1 cellular context compared by ENCODE assay signal in the genomic region with DNA sequence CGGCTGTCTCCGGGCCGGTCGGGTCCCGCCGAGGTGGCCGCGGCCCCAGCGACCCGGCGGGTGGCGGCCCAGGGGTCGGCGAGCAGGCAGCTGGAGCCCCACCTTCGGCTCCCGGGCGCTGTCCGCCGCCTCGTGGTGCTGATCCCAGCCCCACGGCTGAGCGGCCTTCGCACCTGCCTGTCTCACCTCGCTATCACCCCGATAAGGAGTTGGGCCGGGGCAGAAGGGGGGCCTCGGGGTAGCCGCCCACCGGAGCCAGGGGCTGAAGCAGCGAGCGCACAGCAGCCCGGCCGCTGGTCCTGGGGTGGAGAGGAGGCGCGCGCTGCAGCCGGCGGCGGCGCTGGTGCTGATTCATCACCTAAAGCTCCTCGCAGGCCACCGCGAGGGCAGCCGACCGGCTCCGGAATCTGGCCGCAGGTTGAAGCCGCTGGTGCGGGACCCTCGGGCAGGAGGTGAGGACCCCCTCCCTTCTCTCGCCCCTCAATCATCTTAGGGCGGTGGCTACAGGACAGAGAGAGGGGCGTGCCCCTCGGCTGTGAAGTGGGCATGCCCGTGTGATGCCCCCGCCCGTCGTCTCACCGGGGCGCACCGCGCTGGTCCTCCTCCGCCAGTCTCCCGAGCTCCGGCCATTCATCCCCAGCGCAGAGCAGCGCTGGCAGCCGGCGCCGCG.
TF ChIP-seq lines count a peak whose summit lies in the region.

No MANE protein-coding gene starts in this region.

TF ChIP-seq in HCT116, 20 proteins besides CTCF, POLR2A, EP300 and RAD21 (continued from another document):
- peak; percentile 58 for TF ChIP-seq REST (IDR thresholded peaks at IDR 0.05; ENCODE audit: low read depth)
